Comparison of ENCODE assay signal across 1 cellular context in genomic region chr1:32239335-32239734, GRCh38.
TF ChIP-seq lines count a peak whose summit lies in the region.

No MANE protein-coding gene starts in this region.

TF ChIP-seq in GM23338, 12 proteins besides CTCF, POLR2A, EP300 and RAD21:
- no peak for TF ChIP-seq POLR2AphosphoS5 (IDR thresholded peaks at IDR 0.05; ENCODE audit: low read depth)
- no peak for TF ChIP-seq CREB1 (CRISPR knock-in tag; IDR thresholded peaks at IDR 0.05; ENCODE audit: low read depth)
- no peak for TF ChIP-seq EZH2phosphoT487 (IDR thresholded peaks at IDR 0.05; ENCODE audit: unreplicated experiment)
- no peak for TF ChIP-seq REST (IDR thresholded peaks at IDR 0.05; ENCODE audit: unreplicated experiment)
- TF ChIP-seq NANOG (IDR thresholded peaks at IDR 0.05; ENCODE audit: borderline replicate concordance), result no peak
- no peak for TF ChIP-seq ZNF331 (CRISPR knock-in tag; IDR thresholded peaks at IDR 0.05; ENCODE audit: low read depth)
- no peak for TF ChIP-seq ETS1 (IDR thresholded peaks at IDR 0.05)
- no peak for TF ChIP-seq EZH2 (IDR thresholded peaks at IDR 0.05; ENCODE audit: low read depth, unreplicated experiment)
- no peak for TF ChIP-seq ZNF114 (CRISPR knock-in tag; IDR thresholded peaks at IDR 0.05)
- no peak for TF ChIP-seq JUNB (IDR thresholded peaks at IDR 0.05; ENCODE audit: unreplicated experiment)
- TF ChIP-seq ZNF462 (CRISPR knock-in tag; IDR thresholded peaks at IDR 0.05), result no peak
- TF ChIP-seq STAT1 (IDR thresholded peaks at IDR 0.05; ENCODE audit: unreplicated experiment), result no peak
